ENCODE assay signal across 8 cellular contexts in the genomic region with DNA sequence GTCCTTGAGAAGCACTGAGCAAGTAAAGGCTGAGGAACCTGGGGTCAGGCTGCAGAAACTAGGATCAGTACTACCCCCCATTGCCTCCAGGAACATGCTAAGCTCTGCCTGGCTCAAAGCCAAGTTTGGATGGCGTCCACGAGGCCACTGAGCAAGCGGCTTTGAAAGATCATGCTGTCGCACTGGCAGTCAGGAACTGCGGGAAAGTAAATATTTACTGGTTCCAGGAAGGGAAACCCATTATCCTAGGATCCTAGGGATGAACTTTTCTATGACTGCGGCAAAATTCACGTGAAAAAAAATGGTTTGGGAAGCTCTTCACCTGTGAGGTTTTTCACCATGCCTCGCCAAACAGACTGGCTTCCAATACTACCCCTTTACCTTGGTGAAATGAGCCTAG.
DNase-seq lines count a peak whose midpoint lies in the region; ATAC-seq and TF ChIP-seq lines count a peak whose summit lies in the region.

No MANE protein-coding gene starts in this region.

- TF ChIP-seq POLR2A in sigmoid colon (IDR thresholded peaks at IDR 0.05) = no peak

- peak; percentile 84 for ATAC-seq in Right ventricle myocardium superior (ENCODE audit: poor library complexity)
- ATAC-seq in HG03175 (IDR thresholded peaks at IDR 0.05; ENCODE audit: unreplicated experiment) = no peak
- no peak for ATAC-seq in GM19467 (IDR thresholded peaks at IDR 0.05; ENCODE audit: unreplicated experiment)
- ATAC-seq in GM21528 (IDR thresholded peaks at IDR 0.05; ENCODE audit: low FRiP score, unreplicated experiment) = no peak

- DNase-seq in HT-29 (ENCODE audit: low spot score) (peak; percentile 39), NCI-H774 (lab: John Stamatoyannopoulos, UW) (peak; percentile 83), Right ventricle myocardium superior (peak; percentile 82), sigmoid colon (peak; percentile 75), SIG-M5 treated with dmso at 0.1 percent for 504 hours (lab: John Stamatoyannopoulos, UW; ENCODE audit: unreplicated experiment) (no peak)

- no peak overlapping the region for H3K27ac ChIP-seq in sigmoid colon

- no peak overlapping the region for H3K4me3 ChIP-seq in sigmoid colon

- TF ChIP-seq EP300 in sigmoid colon (IDR thresholded peaks at IDR 0.05) = no peak

- intact Hi-C loops in Right ventricle myocardium superior (cut with DNase I) = no loop called here
- intact Hi-C loops in sigmoid colon (cut with DNase I) = no loop called here

- no peaks in the 10 kb centered on the region for H3K36me3 ChIP-seq in sigmoid colon

- H3K9me3 ChIP-seq in sigmoid colon = no peaks in the 10 kb centered on the region

- WGBS in sigmoid colon, 2 donors = 11 to 35% methylated on average over 8 of the region's 8 CpGs

- no peaks in the 10 kb centered on the region for H3K27me3 ChIP-seq in sigmoid colon

- no peak for TF ChIP-seq CTCF in sigmoid colon (IDR thresholded peaks at IDR 0.05)

- peaks cover 0 to 15% (median 3%) of the 10 kb centered on the region in 4 donors for H3K4me1 ChIP-seq in sigmoid colon
